Comparison of ENCODE assay signal across 8 cellular contexts in genomic region chr19:2494447-2495129, GRCh38. TPM values are rescaled to one million over a fixed set of nuclear protein-coding genes. Genes with fewer than 3 reads are reported as not detected.
DNase-seq lines count a peak whose midpoint lies in the region; ATAC-seq and TF ChIP-seq lines count a peak whose summit lies in the region.

No MANE protein-coding gene starts in this region.

- H3K36me3 Mint-ChIP-seq in naive B cell, result no peaks in the 10 kb centered on the region

- H3K27ac ChIP-seq in thymus (ENCODE audit: low read depth), result no peak overlapping the region
- H3K27ac ChIP-seq in SJCRH30, result no peak overlapping the region

- no peaks in the 10 kb centered on the region for H3K36me3 ChIP-seq in thymus (ENCODE audit: control insufficient read depth, insufficient read depth)
- no peaks in the 10 kb centered on the region for H3K36me3 ChIP-seq in SJCRH30

- 18% methylated on average over 72 of the region's 72 CpGs for WGBS in thymus

- H3K27me3 Mint-ChIP-seq in naive B cell, result peaks cover 15 to 44% (median 22%) of the 10 kb centered on the region in 3 donors

- no peak for TF ChIP-seq CTCF in fibroblast of the aortic adventitia (IDR thresholded peaks at IDR 0.05; ENCODE audit: insufficient read depth, low read length)

- H3K4me1 ChIP-seq in thymus (ENCODE audit: control insufficient read depth, insufficient read depth, low read length) (peaks cover 11% of the 10 kb centered on the region), SJCRH30 (peaks cover 19% of the 10 kb centered on the region)

- no peaks in the 10 kb centered on the region for H3K9me3 Mint-ChIP-seq in naive B cell

- DNase-seq in NCI-H2171 treated with DMSO at 0.1 percent for 48 hours (lab: John Stamatoyannopoulos, UW) (peak; percentile 42), NCI-H2171 (lab: John Stamatoyannopoulos, UW) (no peak), NOMO-1 treated with DMSO at 0.1 percent for 48 hours (lab: John Stamatoyannopoulos, UW; ENCODE audit: unreplicated experiment) (peak; percentile 57), fibroblast of the aortic adventitia (ENCODE audit: low read depth) (peak; percentile 81), naive B cell (peak; percentile 57), SJCRH30 (no peak)
- DNase-seq in activated effector memory CD4-positive, alpha-beta T cell treated with Interleukin-2 at 50 U/mL for 16 hours, result peak; percentile 35

- H3K9me3 ChIP-seq in thymus (ENCODE audit: control insufficient read depth) (peaks cover 1% of the 10 kb centered on the region), SJCRH30 (replicated peaks) (no peaks in the 10 kb centered on the region)

- ATAC-seq in naive B cell (ENCODE audit: low read depth in 2 of 2), result peak; percentile 59 to 67

- peak overlapping the region; percentile 70 to 89 (median 82) for H3K4me3 Mint-ChIP-seq in naive B cell

- H3K27ac Mint-ChIP-seq in naive B cell, result peak overlapping the region in 2 of 6 donors; percentile 62 to 75

- H3K4me3 ChIP-seq in fibroblast of the aortic adventitia (ENCODE audit: low read depth, low read length) (peak overlapping the region; percentile 68), thymus (ENCODE audit: low read length) (peak overlapping the region; percentile 52), SJCRH30 (no peak overlapping the region)

- H3K27me3 ChIP-seq in thymus (ENCODE audit: control insufficient read depth, insufficient read depth) (peaks cover 50% of the 10 kb centered on the region), SJCRH30 (no peaks in the 10 kb centered on the region)

- H3K4me1 Mint-ChIP-seq in naive B cell, result peaks cover 25 to 39% (median 32%) of the 10 kb centered on the region in 3 donors

RNA-seq across cellular contexts. Expression of gene GADD45B, which starts 18.7 kb away (rescaled TPM):
- 14.3 and 14.8 TPM in 2 replicates for total RNA-seq in fibroblast of the aortic adventitia (ENCODE audit: low replicate concordance)
- polyA plus RNA-seq in naive B cell (ENCODE audit: low read depth in 6 of 6) (100 to 1,000 TPM in 3 of 6 donors, 10 to 100 TPM in 3; 40.2 to 177 (median 125) TPM), thymus (161 TPM)
- 2.6 and 2.8 TPM in 2 replicates for total RNA-seq in SJCRH30 (2014; rRNA removed; shearing (Covaris generic))

RNA-seq across cellular contexts. Expression of gene LMNB2, which starts 37.8 kb away (rescaled TPM):
- total RNA-seq in fibroblast of the aortic adventitia (ENCODE audit: low replicate concordance), result 16.7 and 68.1 TPM in 2 replicates
- polyA plus RNA-seq in naive B cell (ENCODE audit: low read depth in 6 of 6) (1 to 10 TPM; 3.2 to 5.4 (median 4.5) TPM), thymus (13.8 TPM)
- total RNA-seq in SJCRH30 (2014; rRNA removed; shearing (Covaris generic)), result 152 and 160 TPM in 2 replicates

Comparison
In these comparisons a context has a peak if more than half of its experiments do, and no peak if none do; other contexts are left out.
1. DNase-seq: peak in NCI-H2171 treated with DMSO at 0.1 percent for 48 hours (single experiment), NOMO-1 treated with DMSO at 0.1 percent for 48 hours (single experiment), activated effector memory CD4-positive, alpha-beta T cell treated with Interleukin-2 at 50 U/mL for 16 hours (single experiment), fibroblast of the aortic adventitia (single experiment) and naive B cell (single experiment); none in NCI-H2171 (single experiment) and SJCRH30 (0 of 2).